ENCODE assay signal across 28 cellular contexts in the genomic region with DNA sequence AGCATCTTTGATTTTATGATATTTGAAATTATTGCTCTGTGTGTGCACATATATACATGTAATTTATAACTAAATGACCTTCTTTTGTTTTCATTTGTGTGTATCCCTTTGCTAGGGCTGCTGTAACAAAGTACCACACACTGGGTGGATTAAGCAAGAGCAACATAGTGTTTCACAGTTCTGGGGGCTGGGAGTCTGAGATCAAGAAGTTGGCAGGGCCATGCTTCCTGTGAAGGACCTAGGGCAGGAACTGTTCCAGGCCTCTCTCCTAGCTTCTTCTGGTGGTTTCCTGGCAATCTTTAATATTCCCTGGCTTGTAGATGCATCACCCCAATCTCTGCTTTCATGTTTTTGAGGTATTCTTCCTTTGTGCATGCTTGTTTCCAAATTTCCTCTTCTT.
"Had no signal": no experiment of that assay in that cellular context is flagged by ENCODE, and none has a peak within 500 bp of the region (broad histone marks: within the 10 kb centered on the region; RNA-seq: fewer than 3 reads in every experiment).

No MANE protein-coding gene starts in this region.

- H3K36me3 Mint-ChIP-seq: stimulated activated effector memory CD8-positive, alpha-beta T cell treated with anti-CD3 and anti-CD28 coated beads, Interleukin-12 subunit alpha, Interleukin-12 subunit beta, amount 100 ng/mL, for 72 hours; stimulated activated memory B cell treated with anti-CD40 and anti-IgM and Interleukin-4, amounts not matched to agents 10 μg/mL and 1 μg/mL and 100 μg/mL, for 72 hours; stimulated activated naive B cell treated with anti-CD40 and anti-IgM and Interleukin-4, amounts not matched to agents 10 μg/mL and 1 μg/mL and 100 μg/mL, for 72 hours; type B pancreatic cell had no signal

- H3K4me1 Mint-ChIP-seq: stimulated activated effector memory CD8-positive, alpha-beta T cell treated with anti-CD3 and anti-CD28 coated beads, Interleukin-12 subunit alpha, Interleukin-12 subunit beta, amount 100 ng/mL, for 72 hours; stimulated activated memory B cell treated with anti-CD40 and anti-IgM and Interleukin-4, amounts not matched to agents 10 μg/mL and 1 μg/mL and 100 μg/mL, for 72 hours; stimulated activated naive B cell treated with anti-CD40 and anti-IgM and Interleukin-4, amounts not matched to agents 10 μg/mL and 1 μg/mL and 100 μg/mL, for 72 hours; stimulated activated naive CD8-positive, alpha-beta T cell treated with anti-CD3 and anti-CD28 coated beads, Interleukin-15, amount 100 ng/mL, for 72 hours had no signal

- H3K36me3 ChIP-seq: stomach, suprapubic skin, thoracic aorta, thyroid gland, tibial artery, tibial nerve, transverse colon, upper lobe of left lung, upper lobe of right lung, uterus, vagina had no signal

- H3K4me3 ChIP-seq: stomach, suprapubic skin, testis, thoracic aorta, thyroid gland, tibial artery, tibial nerve, transverse colon, upper lobe of left lung, upper lobe of right lung, uterus, vagina had no signal

- DNase-seq: stimulated activated CD4-positive, alpha-beta T cell treated with anti-CD3 and anti-CD28 coated beads, Interleukin-2, amount 100 ng/mL, for 48 hours; stimulated activated CD4-positive, alpha-beta T cell treated with anti-CD3 and anti-CD28 coated beads, Interleukin-4, amount 100 ng/mL, for 1 hour; stimulated activated CD4-positive, alpha-beta T cell treated with anti-CD3 and anti-CD28 coated beads, Interleukin-4, amount 100 ng/mL, for 24 hours; stimulated activated CD4-positive, alpha-beta T cell treated with anti-CD3 and anti-CD28 coated beads, Interleukin-4, amount 100 ng/mL, for 4 hours; stimulated activated CD8-positive, alpha-beta memory T cell treated with anti-CD3 and anti-CD28 coated beads, Interleukin-4, amount 100 ng/mL, for 48 hours; stimulated activated naive B cell treated with anti-CD40 and anti-IgM and Interleukin-4, amounts not matched to agents 10 μg/mL and 1 μg/mL and 100 μg/mL, for 72 hours; stimulated activated naive CD4-positive, alpha-beta T cell; stimulated activated naive CD4-positive, alpha-beta T cell treated with Interleukin-2 at 50 U/mL for 16 hours; stimulated activated naive CD8-positive, alpha-beta T cell treated with anti-CD3 and anti-CD28 coated beads, Interleukin-15, amount 100 ng/mL, for 72 hours; stimulated activated naive CD8-positive, alpha-beta T cell treated with anti-CD3 and anti-CD28 coated beads, Interleukin-15, Interleukin-2, amounts not matched to agents 100 U/mL and 50 U/mL, for 24 hours; stomach; substantia nigra; testis; thyroid gland; tibial artery; transverse colon; trophoblast cell; upper lobe of left lung; upper lobe of right lung; uterus had no signal

- H3K27ac Mint-ChIP-seq: stimulated activated effector memory CD8-positive, alpha-beta T cell treated with anti-CD3 and anti-CD28 coated beads, Interleukin-12 subunit alpha, Interleukin-12 subunit beta, amount 100 ng/mL, for 72 hours; stimulated activated memory B cell treated with anti-CD40 and anti-IgM and Interleukin-4, amounts not matched to agents 10 μg/mL and 1 μg/mL and 100 μg/mL, for 72 hours; stimulated activated naive B cell treated with anti-CD40 and anti-IgM and Interleukin-4, amounts not matched to agents 10 μg/mL and 1 μg/mL and 100 μg/mL, for 72 hours; stimulated activated naive CD8-positive, alpha-beta T cell treated with anti-CD3 and anti-CD28 coated beads, Interleukin-15, amount 100 ng/mL, for 72 hours; stimulated activated naive CD8-positive, alpha-beta T cell treated with anti-CD3 and anti-CD28 coated beads, Interleukin-15, Interleukin-2, amounts not matched to agents 100 ng/mL and 50 ng/mL, for 24 hours; type B pancreatic cell had no signal

- H3K27me3 ChIP-seq: stomach, suprapubic skin, testis, thyroid gland, tibial artery, tibial nerve, transverse colon, upper lobe of left lung, upper lobe of right lung, uterus, vagina had no signal

- H3K4me1 ChIP-seq: stomach, suprapubic skin, testis, thyroid gland, tibial artery, tibial nerve, transverse colon, upper lobe of left lung, upper lobe of right lung, uterus, vagina had no signal

- H3K9me3 ChIP-seq: stomach, testis, thoracic aorta, thyroid gland, tibial artery, tibial nerve, transverse colon, upper lobe of left lung, upper lobe of right lung, uterus, vagina had no signal

- H3K27ac ChIP-seq: stomach, suprapubic skin, testis, thoracic aorta, thyroid gland, tibial artery, tibial nerve, transverse colon, upper lobe of left lung, upper lobe of right lung, uterus, vagina had no signal

- H3K4me3 Mint-ChIP-seq: stimulated activated effector memory CD8-positive, alpha-beta T cell treated with anti-CD3 and anti-CD28 coated beads, Interleukin-12 subunit alpha, Interleukin-12 subunit beta, amount 100 ng/mL, for 72 hours; stimulated activated memory B cell treated with anti-CD40 and anti-IgM and Interleukin-4, amounts not matched to agents 10 μg/mL and 1 μg/mL and 100 μg/mL, for 72 hours; stimulated activated naive B cell treated with anti-CD40 and anti-IgM and Interleukin-4, amounts not matched to agents 10 μg/mL and 1 μg/mL and 100 μg/mL, for 72 hours; stimulated activated naive CD8-positive, alpha-beta T cell treated with anti-CD3 and anti-CD28 coated beads, Interleukin-15, amount 100 ng/mL, for 72 hours; stimulated activated naive CD8-positive, alpha-beta T cell treated with anti-CD3 and anti-CD28 coated beads, Interleukin-15, Interleukin-2, amounts not matched to agents 100 ng/mL and 50 ng/mL, for 24 hours; type B pancreatic cell had no signal

- H3K27me3 Mint-ChIP-seq: stimulated activated memory B cell treated with anti-CD40 and anti-IgM and Interleukin-4, amounts not matched to agents 10 μg/mL and 1 μg/mL and 100 μg/mL, for 72 hours; stimulated activated naive B cell treated with anti-CD40 and anti-IgM and Interleukin-4, amounts not matched to agents 10 μg/mL and 1 μg/mL and 100 μg/mL, for 72 hours; stimulated activated naive CD8-positive, alpha-beta T cell treated with anti-CD3 and anti-CD28 coated beads, Interleukin-15, amount 100 ng/mL, for 72 hours; stimulated activated naive CD8-positive, alpha-beta T cell treated with anti-CD3 and anti-CD28 coated beads, Interleukin-15, Interleukin-2, amounts not matched to agents 100 ng/mL and 50 ng/mL, for 24 hours; type B pancreatic cell had no signal
